In genomic region chr2:96800762-96801463, GRCh38 we compare ENCODE assay signal across 8 cellular contexts. TPM values are rescaled to one million over a fixed set of nuclear protein-coding genes. Genes with fewer than 3 reads are reported as not detected.
DNase-seq lines count a peak whose midpoint lies in the region; ATAC-seq and TF ChIP-seq lines count a peak whose summit lies in the region.

No MANE protein-coding gene starts in this region.

- H3K27ac ChIP-seq in adrenal gland (no peak overlapping the region), right atrium auricular region (peak overlapping the region in 1 of 2 donors; percentile 46), gastrocnemius medialis (peak overlapping the region; percentile 84 to 90 (median 88))

- TF ChIP-seq POLR2A in adrenal gland (IDR thresholded peaks at IDR 0.05) (no peak), gastrocnemius medialis (IDR thresholded peaks at IDR 0.05) (no peak)

- 27 to 44% (median 42%) methylated on average over 6 to 17 of the region's 17 CpGs for WGBS in adrenal gland, 4 donors

- intact Hi-C loops in adrenal gland (cut with DNase I) (no loop called here), gastrocnemius medialis (cut with DNase I; ENCODE audit: low total_unique reads) (loop anchor here (2.0 to 5.0 kb wide), 4 partner anchors 30 to 254 kb away; partner anchors contain the start of genes CNNM4 and LMAN2L)

- H3K36me3 ChIP-seq in adrenal gland (replicated peaks in 1 of 2) (peaks cover 0 to 12% of the 10 kb centered on the region in 2 donors), right atrium auricular region (peaks cover 53% of the 10 kb centered on the region), gastrocnemius medialis (peaks cover 0 to 23% of the 10 kb centered on the region in 2 donors)

- H3K27me3 ChIP-seq in adrenal gland, result no peaks in the 10 kb centered on the region
- no peaks in the 10 kb centered on the region for H3K27me3 ChIP-seq in right atrium auricular region
- no peaks in the 10 kb centered on the region for H3K27me3 ChIP-seq in gastrocnemius medialis

- ATAC-seq in GM19452 (IDR thresholded peaks at IDR 0.05; ENCODE audit: unreplicated experiment) (peak; percentile 67), gastrocnemius medialis (peak; percentile 98 to 99), GM21786 (IDR thresholded peaks at IDR 0.05; ENCODE audit: unreplicated experiment) (no peak)

- TF ChIP-seq CTCF in adrenal gland (IDR thresholded peaks at IDR 0.05) (peak; percentile 75 to 93 (median 88)), right atrium auricular region (IDR thresholded peaks at IDR 0.05) (peak; percentile 79 to 88), gastrocnemius medialis (IDR thresholded peaks at IDR 0.05 in 4 of 5, conservative IDR thresholded peaks at IDR 0.05 in 1 of 5) (peak; percentile 92 to 96 (median 96))

- DNase-seq in Caki2 (ENCODE audit: low read depth) (peak; percentile 75), HuH-7 (ENCODE audit: low spot score) (peak; percentile 92), T follicular helper cell (ENCODE audit: low read depth) (peak; percentile 49), adrenal gland (peak; percentile 74 to 93 (median 82)), right atrium auricular region (ENCODE audit: low spot score) (peak; percentile 73), gastrocnemius medialis (peak; percentile 89 to 94)

- in situ Hi-C loops in Caki2 (cut with HindIII; ENCODE audit: low pct_unique_long_range_greater_than_20kb, low sequenced_read_pairs), result no loop called here
- in situ Hi-C loops in gastrocnemius medialis (cut with MboI; ENCODE audit: low sequenced_read_pairs in 4 of 4), result no loop called here

- H3K9me3 ChIP-seq in adrenal gland (replicated peaks in 1 of 3) (no peaks in the 10 kb centered on the region), right atrium auricular region (no peaks in the 10 kb centered on the region), gastrocnemius medialis (no peaks in the 10 kb centered on the region)

- H3K4me1 ChIP-seq in adrenal gland (replicated peaks in 1 of 2) (peaks cover 0 to 8% of the 10 kb centered on the region in 2 donors), right atrium auricular region (peaks cover 0 to 5% of the 10 kb centered on the region in 2 donors), gastrocnemius medialis (peaks cover 6 to 8% of the 10 kb centered on the region in 2 donors)

- no peak overlapping the region for H3K4me3 ChIP-seq in adrenal gland
- H3K4me3 ChIP-seq in right atrium auricular region, result no peak overlapping the region
- H3K4me3 ChIP-seq in gastrocnemius medialis, result no peak overlapping the region

RNA-seq across cellular contexts. Expression of gene CNNM3, which starts 15.2 kb away (rescaled TPM):
- 28.7 and 41.7 TPM in 2 replicates for total RNA-seq in Caki2 (2014; rRNA removed; shearing (Covaris generic); ENCODE audit: low replicate concordance)
- 10 to 100 TPM; 14.7 to 42.4 (median 23.9) TPM for total RNA-seq in adrenal gland
- polyA plus RNA-seq in adrenal gland, result 10 to 100 TPM in 2 of 3 donors, 1 to 10 TPM in 1; 6.7 to 11.9 (median 10.5) TPM
- 1 to 10 TPM; 4.2 to 7.9 TPM for total RNA-seq in right atrium auricular region
- total RNA-seq in gastrocnemius medialis, result 1 to 10 TPM; 3.3 to 9.8 (median 8.6) TPM

RNA-seq across cellular contexts. Expression of gene CNNM4, which starts 40.2 kb away (rescaled TPM):
- total RNA-seq in Caki2 (2014; rRNA removed; shearing (Covaris generic); ENCODE audit: low replicate concordance), result 23.5 and 24.3 TPM in 2 replicates
- total RNA-seq in adrenal gland (1 to 10 TPM; 3.2 to 7.7 (median 5.1) TPM), right atrium auricular region (10 to 100 TPM; 22.1 to 22.2 TPM), gastrocnemius medialis (10 to 100 TPM in 2 of 4 donors, 1 to 10 TPM in 2; 5.4 to 20.1 (median 9.1) TPM)
- polyA plus RNA-seq in adrenal gland, result 1 to 10 TPM; 2.2 to 4.9 (median 3.2) TPM

RNA-seq across cellular contexts. Expression of gene ANKRD23, which starts 42.9 kb away (rescaled TPM):
- 1.3 and 9.4 TPM in 2 replicates for total RNA-seq in Caki2 (2014; rRNA removed; shearing (Covaris generic); ENCODE audit: low replicate concordance)
- total RNA-seq in adrenal gland (1 to 10 TPM; 1.1 to 4.8 (median 3.1) TPM), right atrium auricular region (10 to 100 TPM in 1 of 2 donors, 1 to 10 TPM in 1; 9.3 to 23.0 TPM), gastrocnemius medialis (1,000 to 10,000 TPM in 2 of 4 donors, 100 to 1,000 TPM in 2; 642 to 1,565 (median 923) TPM)
- 10 to 100 TPM in 1 of 3 donors, 1 to 10 TPM in 2; 1.5 to 10.6 (median 5.3) TPM for polyA plus RNA-seq in adrenal gland

RNA-seq across cellular contexts. Expression of gene ANKRD39, which starts 56.9 kb away (rescaled TPM):
- total RNA-seq in Caki2 (2014; rRNA removed; shearing (Covaris generic); ENCODE audit: low replicate concordance), result 33.2 and 53.3 TPM in 2 replicates
- total RNA-seq in adrenal gland (10 to 100 TPM; 17.0 to 49.5 (median 20.3) TPM), right atrium auricular region (10 to 100 TPM in 1 of 2 donors, 1 to 10 TPM in 1; 8.7 to 12.2 TPM), gastrocnemius medialis (10 to 100 TPM; 25.8 to 50.6 (median 43.8) TPM)
- polyA plus RNA-seq in adrenal gland, result 10 to 100 TPM in 2 of 3 donors, 1 to 10 TPM in 1; 9.2 to 39.5 (median 25.5) TPM

Comparison
In these comparisons a context has a peak if more than half of its experiments do, and no peak if none do; other contexts are left out.
1. H3K27ac ChIP-seq: peak in gastrocnemius medialis (4 of 4); none in adrenal gland (0 of 5).
2. RNA of gene ANKRD23, which starts 42.9 kb away (total RNA-seq): 642 to 1,565 TPM in gastrocnemius medialis; 9.3 to 23.0 TPM in right atrium auricular region, 1.1 to 4.8 TPM in adrenal gland and 1.3 to 9.4 TPM in Caki2; every median in the first group is over 10 times any median in the second.
3. Peak in every context shown above with its lines, with median percentiles within 50 percentile points of each other: DNase-seq and CTCF ChIP-seq.